ENCODE assay signal across 8 cellular contexts in the genomic region with DNA sequence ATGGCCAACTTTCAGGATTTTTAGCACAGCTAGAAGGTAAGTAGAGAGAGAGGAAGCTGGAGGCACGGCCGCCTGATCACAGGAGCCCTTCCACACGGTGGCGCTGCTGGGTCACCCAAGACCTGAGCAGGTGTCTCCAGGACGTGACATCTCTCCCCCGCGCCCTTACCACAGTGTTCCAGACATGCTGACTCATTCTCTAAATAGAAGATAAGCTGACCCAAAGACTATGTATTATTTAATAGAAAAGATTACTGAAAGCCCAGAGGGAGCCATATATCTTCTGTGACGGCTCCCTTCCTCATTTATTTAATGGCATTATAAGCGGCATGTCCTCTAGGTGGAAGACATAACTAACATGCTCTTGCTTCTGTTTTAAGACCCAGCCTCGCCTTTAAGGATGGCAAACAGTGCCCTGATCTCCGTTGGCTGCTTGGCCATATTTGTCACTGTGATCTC. TPM values are rescaled to one million over a fixed set of nuclear protein-coding genes. Genes with fewer than 3 reads are reported as not detected.
DNase-seq lines count a peak whose midpoint lies in the region; ATAC-seq and TF ChIP-seq lines count a peak whose summit lies in the region.

No MANE protein-coding gene starts in this region.

- peaks cover 7% of the 10 kb centered on the region for H3K4me1 Mint-ChIP-seq in activated naive CD4-positive, alpha-beta T cell treated with anti-CD3 and anti-CD28 coated beads for 36 hours (ENCODE audit: low read depth)

- intact Hi-C loops in activated naive CD4-positive, alpha-beta T cell treated with anti-CD3 and anti-CD28 coated beads for 36 hours (cut with micrococcal nuclease), result loop anchor here (1.0 to 2.0 kb wide), 11 partner anchors 26 to 439 kb away; a partner anchor contains a TSS
- intact Hi-C loops in cardiac septum (cut with DNase I), result loop anchor here (10.0 kb wide), 1 partner anchor 272 kb away; no protein-coding TSS in a partner anchor

- peak; percentile 96 for ATAC-seq in HG02642 (IDR thresholded peaks at IDR 0.05; ENCODE audit: poor library complexity, unreplicated experiment)

- peak; percentile 94 for TF ChIP-seq CTCF in GM12874 (IDR thresholded peaks at IDR 0.05; ENCODE audit: insufficient read depth, low read depth, low read length)

- H3K4me3 Mint-ChIP-seq in activated naive CD4-positive, alpha-beta T cell treated with anti-CD3 and anti-CD28 coated beads for 36 hours, result peak overlapping the region; percentile 67

- no peak overlapping the region for H3K27ac Mint-ChIP-seq in activated naive CD4-positive, alpha-beta T cell treated with anti-CD3 and anti-CD28 coated beads for 36 hours

- DNase-seq in NCI-H1048 (lab: John Stamatoyannopoulos, UW) (peak; percentile 86), SK-N-DZ (ENCODE audit: low spot score) (peak; percentile 86), cardiac septum (ENCODE audit: low spot score) (peak; percentile 91), renal cortical epithelial cell (ENCODE audit: low read depth) (peak; percentile 85), foreskin melanocyte (no peak)
- peak; percentile 97 for DNase-seq in activated naive CD4-positive, alpha-beta T cell treated with anti-CD3 and anti-CD28 coated beads for 36 hours

- H3K27me3 Mint-ChIP-seq in activated naive CD4-positive, alpha-beta T cell treated with anti-CD3 and anti-CD28 coated beads for 36 hours (ENCODE audit: low read depth), result peaks cover 2% of the 10 kb centered on the region

- H3K36me3 Mint-ChIP-seq in activated naive CD4-positive, alpha-beta T cell treated with anti-CD3 and anti-CD28 coated beads for 36 hours (ENCODE audit: low read depth), result no peaks in the 10 kb centered on the region

- CTCF ChIA-PET in activated naive CD4-positive, alpha-beta T cell treated with anti-CD3 and anti-CD28 coated beads for 36 hours (lab: Charles Lee), result interaction anchor here (0.5 to 6.0 kb wide), 58 partner anchors 10 to 439 kb away, joined by 3 to 102 read pairs (median 5); a partner anchor contains a TSS

- no peaks in the 10 kb centered on the region for H3K9me3 Mint-ChIP-seq in activated naive CD4-positive, alpha-beta T cell treated with anti-CD3 and anti-CD28 coated beads for 36 hours

RNA-seq across cellular contexts. Expression of a gene that starts 26.0 kb away (rescaled TPM):
- polyA plus RNA-seq in SK-N-DZ (2014; cell fraction: cytosol; rRNA removed), result 87.7 and 93.3 TPM in 2 replicates
- polyA plus RNA-seq in SK-N-DZ (2014; cell fraction: nucleus; rRNA removed), result 42.9 and 59.9 TPM in 2 replicates
- 100 to 1,000 TPM in 1 of 2 experiments, 10 to 100 TPM in 1; 98.4 to 101 TPM for total RNA-seq in activated naive CD4-positive, alpha-beta T cell treated with anti-CD3 and anti-CD28 coated beads for 36 hours
- total RNA-seq in cardiac septum (83.8 TPM), renal cortical epithelial cell (55.3 and 72.2 TPM in 2 replicates)

RNA-seq across cellular contexts. Expression of a gene that starts 26.6 kb away (rescaled TPM):
- polyA plus RNA-seq in SK-N-DZ (2014; cell fraction: cytosol; rRNA removed), result 0.60 and 0.99 TPM in 2 replicates
- 0.24 TPM in 1 of 2 replicates, not detected in the other for polyA plus RNA-seq in SK-N-DZ (2014; cell fraction: nucleus; rRNA removed)
- total RNA-seq in activated naive CD4-positive, alpha-beta T cell treated with anti-CD3 and anti-CD28 coated beads for 36 hours, result under 1 TPM; 0.38 to 0.54 TPM
- total RNA-seq in cardiac septum (239 TPM), renal cortical epithelial cell (11.5 and 120 TPM in 2 replicates)
